19 cellular contexts compared by ENCODE assay signal in genomic region chr5:155460501-155460931, GRCh38.
DNase-seq lines count a peak whose midpoint lies in the region; ATAC-seq and FAIRE-seq lines count a peak whose summit lies in the region.
"Had no signal": no experiment of that assay in that cellular context is flagged by ENCODE, and none has a peak within 500 bp of the region (broad histone marks: within the 10 kb centered on the region; RNA-seq: fewer than 3 reads in every experiment).

No MANE protein-coding gene starts in this region.

- FAIRE-seq in islet of Langerhans (lab: Jason Lieb, UNC) = peak; percentile 97

- H3K4me3 ChIP-seq in SJCRH30 = no peak overlapping the region
- H3K4me3 ChIP-seq: HAP-1 had no signal

- no peaks in the 10 kb centered on the region for H3K9me3 ChIP-seq in SJCRH30 (replicated peaks)
- H3K9me3 ChIP-seq: HAP-1 had no signal

- H3K27ac ChIP-seq in SJCRH30 = no peak overlapping the region
- H3K27ac ChIP-seq: HL-60 had no signal

- H3K4me1 ChIP-seq in SJCRH30 = no peaks in the 10 kb centered on the region
- H3K4me1 ChIP-seq: HAP-1 had no signal

- no peaks in the 10 kb centered on the region for H3K27me3 ChIP-seq in SJCRH30

- H3K36me3 ChIP-seq in SJCRH30 = no peaks in the 10 kb centered on the region
- H3K36me3 ChIP-seq: HAP-1 had no signal

- DNase-seq in COLO668 (lab: John Stamatoyannopoulos, UW; ENCODE audit: unreplicated experiment) (peak; percentile 29), HuH-7.5 (ENCODE audit: low spot score) (peak; percentile 3), NCI-H748 treated with DMSO at 0.1 percent for 48 hours (lab: John Stamatoyannopoulos, UW) (peak; percentile 71), SJCRH30 (no peak)
- DNase-seq: C1 segment of cervical spinal cord; EL; KBM-7; MV-4-11; NCI-H1436; NCI-H446; NK-92 treated with Interleukin-12 subunit alpha and Interleukin-12 subunit beta, amount 100 ng/mL, for 24 hours; OCI-M1; SIG-M5 had no signal

- ATAC-seq in GM21825 (IDR thresholded peaks at IDR 0.05; ENCODE audit: unreplicated experiment) (no peak), GM19463 (IDR thresholded peaks at IDR 0.05; ENCODE audit: unreplicated experiment) (no peak), GM19324 (IDR thresholded peaks at IDR 0.05; ENCODE audit: low FRiP score, unreplicated experiment) (no peak)

Comparison
In these comparisons a context has a peak if more than half of its experiments do, and no peak if none do; other contexts are left out.
1. DNase-seq: peak in COLO668 (single experiment), HuH-7.5 (single experiment) and NCI-H748 treated with DMSO at 0.1 percent for 48 hours (single experiment); none in SJCRH30 (0 of 2).